8 cellular contexts compared by ENCODE assay signal in genomic region chr5:10563940-10564837, GRCh38. TPM values are rescaled to one million over a fixed set of nuclear protein-coding genes. Genes with fewer than 3 reads are reported as not detected.
A peak's percentile ranks its signal among the peaks of the same experiment; 100 is the strongest.
DNase-seq lines count a peak whose midpoint lies in the region; ATAC-seq lines count a peak whose summit lies in the region.

Gene ANKRD33B (plus strand): TSS chr5:10564070. CDS start chr5:10564468, 398 bp downstream.

- peak; percentile 67 for DNase-seq in AG08395 (ENCODE audit: low spot score)
- peak; percentile 84 for DNase-seq in NCI-H526 treated with DMSO at 0.1 percent for 48 hours (lab: John Stamatoyannopoulos, UW)
- peak; percentile 69 to 76 for DNase-seq in activated CD4-positive, alpha-beta T cell treated with anti-CD3 and anti-CD28 coated beads, Interleukin-2, amount 50 U/mL, for 4 hours
- DNase-seq in effector CD4-positive, alpha-beta T cell, result peak; percentile 67
- DNase-seq in mucosa of gallbladder (ENCODE audit: low spot score), result peak; percentile 45
- peak; percentile 49 to 57 for DNase-seq in stimulated activated CD8-positive, alpha-beta memory T cell treated with anti-CD3 and anti-CD28 coated beads, Interleukin-7, amount 100 ng/mL, for 1 hour (ENCODE audit: low read depth in 2 of 2)

- peak; percentile 67 for ATAC-seq in GM19025 (IDR thresholded peaks at IDR 0.05; ENCODE audit: low read depth, unreplicated experiment)
- ATAC-seq in HG03159 (IDR thresholded peaks at IDR 0.05; ENCODE audit: unreplicated experiment), result peak; percentile 55

RNA-seq across cellular contexts. Expression of gene ANKRD33B, which starts in this region (rescaled TPM):
- total RNA-seq in mucosa of gallbladder, result 1.4 TPM

Comparison
In these comparisons a context has a peak if more than half of its experiments do, and no peak if none do; other contexts are left out.
1. Peak in every context shown above with its lines: DNase-seq and ATAC-seq.